9 cellular contexts compared by ENCODE assay signal in the genomic region with DNA sequence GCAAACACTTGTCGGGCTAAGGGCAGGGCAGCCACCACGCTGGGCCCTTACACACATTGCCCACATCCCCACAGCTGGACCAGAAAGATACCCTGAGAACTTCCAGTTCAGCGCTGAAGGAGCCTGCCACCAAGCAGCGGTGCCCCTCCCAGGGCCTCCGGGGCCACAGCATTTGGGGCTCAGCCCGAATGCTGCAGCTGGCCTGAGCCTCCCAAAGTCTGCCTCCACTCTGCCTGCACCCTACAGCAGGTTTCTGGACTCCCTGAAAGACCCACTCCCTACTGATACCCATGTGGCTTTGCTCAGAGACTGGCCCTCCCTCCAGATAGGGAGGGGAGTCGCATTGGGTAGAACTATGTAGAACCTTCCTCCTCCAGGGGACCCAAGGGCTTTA. TPM values are rescaled to one million over a fixed set of nuclear protein-coding genes. Genes with fewer than 3 reads are reported as not detected.
DNase-seq lines count a peak whose midpoint lies in the region; ATAC-seq and TF ChIP-seq lines count a peak whose summit lies in the region.
"Had no signal": no experiment of that assay in that cellular context is flagged by ENCODE, and none has a peak within 500 bp of the region (broad histone marks: within the 10 kb centered on the region; RNA-seq: fewer than 3 reads in every experiment).

No MANE protein-coding gene starts in this region.

- peak; percentile 22 for DNase-seq in OCI-LY7 (ENCODE audit: low spot score)
- no peak for DNase-seq in effector memory CD4-positive, alpha-beta T cell
- DNase-seq in sigmoid colon: no peak
- no peak for DNase-seq in NK-92 treated with Interleukin-12 subunit alpha and Interleukin-12 subunit beta, amount 100 ng/mL, for 24 hours (lab: John Stamatoyannopoulos, UW)
- DNase-seq: effector CD8-positive, alpha-beta T cell had no signal

- no peak for TF ChIP-seq POLR2A in sigmoid colon (IDR thresholded peaks at IDR 0.05)

- ATAC-seq in HG02798 (IDR thresholded peaks at IDR 0.05; ENCODE audit: poor library complexity, unreplicated experiment): no peak
- ATAC-seq in HG03571 (IDR thresholded peaks at IDR 0.05; ENCODE audit: unreplicated experiment): no peak
- ATAC-seq in GM21717 (IDR thresholded peaks at IDR 0.05; ENCODE audit: unreplicated experiment): no peak

- no peak for TF ChIP-seq CTCF in OCI-LY7 (conservative IDR thresholded peaks at IDR 0.05; ENCODE audit: low read length)
- no peak for TF ChIP-seq CTCF in sigmoid colon (IDR thresholded peaks at IDR 0.05)

- peaks cover 27% of the 10 kb centered on the region; the same call in 1 of the 2 replicates for H3K79me2 ChIP-seq in OCI-LY7 (ENCODE audit: insufficient read depth, low read depth, low read length)

- peak overlapping the region; percentile 84 for H3K4me2 ChIP-seq in OCI-LY7 (ENCODE audit: low read length)

- TF ChIP-seq EP300 in sigmoid colon (IDR thresholded peaks at IDR 0.05): no peak

- H3K36me3 ChIP-seq in OCI-LY7 (ENCODE audit: insufficient read depth, low read length) (no peaks in the 10 kb centered on the region), sigmoid colon (no peaks in the 10 kb centered on the region)
- no peaks in the 10 kb centered on the region for H3K36me3 ChIP-seq in effector memory CD4-positive, alpha-beta T cell (ENCODE audit: control insufficient read depth, insufficient read depth, low read length)

- H3K4me3 ChIP-seq in GM08714 (ENCODE audit: low read length): peak overlapping the region; percentile 95; the same call in 1 of the 2 replicates
- H3K4me3 ChIP-seq in OCI-LY7 (ENCODE audit: low read depth, low read length, poor library complexity, severe bottlenecking): peak overlapping the region; percentile 88
- H3K4me3 ChIP-seq in effector memory CD4-positive, alpha-beta T cell (ENCODE audit: insufficient read depth, low read depth, low read length, poor library complexity, severe bottlenecking): no peak overlapping the region
- H3K4me3 ChIP-seq in sigmoid colon: peak overlapping the region in 1 of 4 donors; percentile 91

- no peaks in the 10 kb centered on the region for H3K27me3 ChIP-seq in effector memory CD4-positive, alpha-beta T cell (replicated peaks; ENCODE audit: control insufficient read depth, insufficient read depth, low read length, poor library complexity, severe bottlenecking)
- H3K27me3 ChIP-seq in sigmoid colon: no peaks in the 10 kb centered on the region

- H2AFZ ChIP-seq in OCI-LY7 (ENCODE audit: low read length): 0 out of 2 replicates have a peak overlapping the region, but pooled peaks have one; percentile 2

- H3K27ac ChIP-seq in OCI-LY7 (ENCODE audit: low read depth, low read length, poor library complexity, severe bottlenecking) (peak overlapping the region; percentile 74), sigmoid colon (peak overlapping the region; percentile 89 to 95 (median 92))
- peak overlapping the region; percentile 63 for H3K27ac ChIP-seq in effector memory CD4-positive, alpha-beta T cell (ENCODE audit: insufficient read depth, low read length, poor library complexity, severe bottlenecking)

- H3K4me1 ChIP-seq in OCI-LY7 (ENCODE audit: insufficient read depth, low read length, poor library complexity, severe bottlenecking) (peaks cover 25% of the 10 kb centered on the region), sigmoid colon (peaks cover 0 to 31% (median 25%) of the 10 kb centered on the region in 4 donors)
- peaks cover 15% of the 10 kb centered on the region for H3K4me1 ChIP-seq in effector memory CD4-positive, alpha-beta T cell (ENCODE audit: control insufficient read depth, insufficient read depth, low read length, poor library complexity, severe bottlenecking)

- CTCF ChIA-PET in OCI-LY7 (lab: Charles Lee; ENCODE audit: unreplicated experiment): no interaction called here

- no peaks in the 10 kb centered on the region for H3K9me3 ChIP-seq in OCI-LY7 (ENCODE audit: low read length)
- no peaks in the 10 kb centered on the region for H3K9me3 ChIP-seq in effector memory CD4-positive, alpha-beta T cell (ENCODE audit: control insufficient read depth, low read length)
- no peaks in the 10 kb centered on the region for H3K9me3 ChIP-seq in sigmoid colon

- no peaks in the 10 kb centered on the region for H4K20me1 ChIP-seq in OCI-LY7 (ENCODE audit: insufficient read depth, low read length)

- intact Hi-C loops in OCI-LY7 (cut with micrococcal nuclease; ENCODE audit: unreplicated experiment) (loop anchor here (5.0 kb wide), 1 partner anchor 61 kb away; a partner anchor contains a TSS), sigmoid colon (cut with DNase I) (loop anchor here (5.0 kb wide), 1 partner anchor 41 kb away; a partner anchor contains a TSS)

- POLR2A ChIA-PET in OCI-LY7 (lab: Charles Lee): no interaction called here

- no peaks in the 10 kb centered on the region for H3K9me2 ChIP-seq in OCI-LY7 (ENCODE audit: insufficient read depth, low read length)

- WGBS in sigmoid colon, 2 donors: 85 to 91% methylated on average over 7 of the region's 7 CpGs

- BruUV-seq in OCI-LY7 (replicated peaks; lab: Mats Ljungman, UMichigan): no TSS peak

RNA-seq across cellular contexts. Expression of a gene that starts 1.5 kb away (rescaled TPM):
- 249 and 288 TPM in 2 replicates for total RNA-seq in OCI-LY7 (2014; rRNA removed; shearing (Covaris generic))
- total RNA-seq in OCI-LY7 (2022): 170 and 180 TPM in 2 replicates
- total RNA-seq in sigmoid colon: 100 to 1,000 TPM; 116 to 129 (median 122) TPM
- 10 to 100 TPM; 37.0 to 82.9 (median 78.0) TPM for polyA plus RNA-seq in sigmoid colon

RNA-seq across cellular contexts. Expression of a gene that starts 3.3 kb away (rescaled TPM):
- not detected in 2 replicates for total RNA-seq in OCI-LY7 (2014; rRNA removed; shearing (Covaris generic))
- total RNA-seq in OCI-LY7 (2022): not detected in 2 replicates
- not detected for total RNA-seq in sigmoid colon
- under 1 TPM in 1 of 3 donors, not detected in 2; 0.50 TPM for polyA plus RNA-seq in sigmoid colon

RNA-seq across cellular contexts. Expression of a gene that starts 27.6 kb away (rescaled TPM):
- not detected in 2 replicates for total RNA-seq in OCI-LY7 (2014; rRNA removed; shearing (Covaris generic))
- not detected in 2 replicates for total RNA-seq in OCI-LY7 (2022)
- 1 to 10 TPM in 2 of 4 donors, under 1 TPM in 2; 0.27 to 1.4 (median 0.72) TPM for total RNA-seq in sigmoid colon
- under 1 TPM in 1 of 3 donors, not detected in 2; 0.96 TPM for polyA plus RNA-seq in sigmoid colon

RNA-seq across cellular contexts. Expression of a gene that starts 28.8 kb away (rescaled TPM):
- 388 and 393 TPM in 2 replicates for total RNA-seq in OCI-LY7 (2014; rRNA removed; shearing (Covaris generic))
- 502 and 577 TPM in 2 replicates for total RNA-seq in OCI-LY7 (2022)
- 100 to 1,000 TPM; 201 to 338 (median 268) TPM for total RNA-seq in sigmoid colon
- polyA plus RNA-seq in sigmoid colon: 100 to 1,000 TPM; 153 to 750 (median 227) TPM

RNA-seq across cellular contexts. Expression of a gene that starts 39.6 kb away (rescaled TPM):
- total RNA-seq in OCI-LY7 (2014; rRNA removed; shearing (Covaris generic)): 233 and 265 TPM in 2 replicates
- total RNA-seq in OCI-LY7 (2022) (663 and 715 TPM in 2 replicates), sigmoid colon (10 to 100 TPM; 67.0 to 99.5 (median 74.1) TPM)
- polyA plus RNA-seq in sigmoid colon: 100 to 1,000 TPM; 252 to 452 (median 385) TPM
